25 cellular contexts compared by ENCODE assay signal in genomic region chr1:37741662-37742061, GRCh38. TPM values are rescaled to one million over a fixed set of nuclear protein-coding genes. Genes with fewer than 3 reads are reported as not detected.
"Had no signal": no experiment of that assay in that cellular context is flagged by ENCODE, and none has a peak within 500 bp of the region (broad histone marks: within the 10 kb centered on the region; RNA-seq: fewer than 3 reads in every experiment).

No MANE protein-coding gene starts in this region.

- ATAC-seq: activated CD8-positive, alpha-beta memory T cell treated with anti-CD3 and anti-CD28 coated beads, Interleukin-2, amount 10 ng/mL, durations not matched to agents 7 days and 5 days; activated naive CD4-positive, alpha-beta T cell treated with anti-CD3 and anti-CD28 coated beads, Interleukin-2, amount 50 U/mL, for 72 hours; activated naive CD8-positive, alpha-beta T cell treated with anti-CD3 and anti-CD28 coated beads, Interleukin-2, amount 50 U/mL, for 24 hours; activated T-cell treated with anti-CD3 and anti-CD28 coated beads, Interleukin-2, amount 50 U/mL, for 4 hours; body of pancreas; T-helper 17 cell had no signal

- H3K4me3 ChIP-seq: ascending aorta, body of pancreas had no signal

- H3K4me1 ChIP-seq: ascending aorta had no signal

- H3K27me3 ChIP-seq: ascending aorta, body of pancreas had no signal

- H3K36me3 ChIP-seq: ascending aorta had no signal

- H3K9me3 ChIP-seq: body of pancreas had no signal

- DNase-seq: activated B cell treated with CpG ODN at 0.5 μM for 24 hours; activated CD4-positive, alpha-beta T cell treated with anti-CD3 and anti-CD28 coated beads for 1 hour; activated CD4-positive, alpha-beta T cell treated with anti-CD3 and anti-CD28 coated beads, Interleukin-2, amount 10 ng/mL, durations not matched to agents 24 days and 14 days; activated CD4-positive, alpha-beta T cell treated with anti-CD3 and anti-CD28 coated beads, Interleukin-2, amount 50 U/mL, for 48 hours; activated CD8-positive, alpha-beta memory T cell treated with anti-CD3 and anti-CD28 coated beads, Interleukin-2, amount 10 ng/mL, durations not matched to agents 7 days and 5 days; activated effector memory CD4-positive, alpha-beta T cell treated with anti-CD3 and anti-CD28 coated beads, Interleukin-2, amount 50 U/mL, for 16 hours; activated naive CD4-positive, alpha-beta T cell treated with Interleukin-2 at 50 U/mL for 16 hours; activated naive CD8-positive, alpha-beta T cell treated with anti-CD3 and anti-CD28 coated beads, Interleukin-2, amount 50 U/mL, for 24 hours; activated T-cell treated with anti-CD3 and anti-CD28 coated beads, Interleukin-2, amount 50 U/mL, for 4 hours; amniotic stem cell; body of pancreas; Kasumi-1; KBM-7; NCI-H1048; NCI-H146; NCI-H187 treated with DMSO at 0.1 percent for 48 hours; NCI-H2081 treated with DMSO at 0.1 percent for 48 hours; NCI-H345; NCI-H510A; SIG-M5; T-helper 17 cell; T-helper 9 cell had no signal

- H3K27ac ChIP-seq: ascending aorta, body of pancreas had no signal

RNA-seq across cellular contexts. Expression of gene EPHA10, which starts 23.3 kb away (rescaled TPM):
- total RNA-seq: activated CD8-positive, alpha-beta memory T cell treated with anti-CD3 and anti-CD28 coated beads, Interleukin-2, amount 10 ng/mL, durations not matched to agents 7 days and 5 days; RPMI7951 had no signal

RNA-seq across cellular contexts. Expression of gene CDCA8, which starts 49.3 kb away (rescaled TPM):
- total RNA-seq: body of pancreas had no signal
